Comparison of ENCODE assay signal across 9 cellular contexts in the genomic region with DNA sequence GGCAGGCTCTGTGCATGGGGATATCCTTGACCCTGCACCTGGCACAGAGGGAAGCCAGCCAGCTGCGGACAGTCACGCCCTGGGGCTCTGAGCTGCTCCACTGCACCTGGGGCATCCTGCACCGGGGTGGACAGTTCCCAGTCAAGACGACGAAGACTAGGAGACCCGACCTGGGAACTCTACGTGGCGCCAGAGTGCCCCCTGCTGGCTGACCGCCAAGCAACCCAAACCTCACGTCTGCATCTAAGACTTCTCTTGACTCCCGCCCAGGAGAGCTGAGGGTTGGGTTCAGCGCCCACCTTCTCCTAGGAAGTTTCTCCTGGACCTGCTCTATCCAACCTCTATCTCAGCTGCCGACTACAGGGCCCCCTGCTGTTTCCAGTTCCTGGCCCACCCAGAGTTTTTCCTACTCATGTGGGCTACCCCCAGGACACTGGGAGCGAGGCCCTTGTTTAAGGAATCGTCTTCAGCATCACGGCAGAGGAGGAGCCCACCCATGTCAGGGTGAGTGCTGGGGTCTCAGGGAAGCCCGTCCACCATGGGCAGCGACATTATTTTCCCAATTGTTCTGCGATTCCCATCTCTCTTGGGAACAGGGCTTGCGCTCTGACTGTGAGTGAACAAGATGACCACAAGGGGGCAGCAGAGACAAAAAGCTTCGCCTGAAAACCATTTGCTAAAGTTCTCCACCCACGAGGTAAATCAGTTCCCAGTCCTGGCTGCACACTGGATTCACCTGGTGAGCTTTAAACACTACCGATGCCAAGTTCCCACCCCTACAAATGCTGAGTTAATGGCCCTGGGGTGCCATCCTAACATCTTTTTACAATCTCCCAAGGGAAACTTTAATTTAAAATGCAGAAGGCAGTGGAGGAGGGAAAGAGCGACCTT. TPM values are rescaled to one million over a fixed set of nuclear protein-coding genes. Genes with fewer than 3 reads are reported as not detected.
DNase-seq lines count a peak whose midpoint lies in the region; ATAC-seq and TF ChIP-seq lines count a peak whose summit lies in the region.
"Had no signal": no experiment of that assay in that cellular context is flagged by ENCODE, and none has a peak within 500 bp of the region (broad histone marks: within the 10 kb centered on the region; RNA-seq: fewer than 3 reads in every experiment).

No MANE protein-coding gene starts in this region.

- POLR2A ChIA-PET in naive thymus-derived CD8-positive, alpha-beta T cell (lab: Charles Lee), result interaction anchor here (0.7 kb wide), 1 partner anchor 548 kb away, joined by 4 read pairs; no protein-coding TSS in a partner anchor

- peaks cover 46% of the 10 kb centered on the region for H3K27me3 Mint-ChIP-seq in activated T-cell treated with anti-CD3 and anti-CD28 coated beads, Interleukin-2, amount 50 U/mL, for 24 hours
- H3K27me3 Mint-ChIP-seq in naive thymus-derived CD8-positive, alpha-beta T cell, result peaks cover 22 to 73% (median 39%) of the 10 kb centered on the region in 5 donors

- no peak overlapping the region for H3K27ac Mint-ChIP-seq in activated T-cell treated with anti-CD3 and anti-CD28 coated beads, Interleukin-2, amount 50 U/mL, for 24 hours
- H3K27ac Mint-ChIP-seq in naive thymus-derived CD8-positive, alpha-beta T cell, result no peak overlapping the region

- ATAC-seq in naive thymus-derived CD8-positive, alpha-beta T cell, result peak; percentile 67 to 85
- ATAC-seq in GM19467 (IDR thresholded peaks at IDR 0.05; ENCODE audit: unreplicated experiment), result no peak

- H3K4me3 Mint-ChIP-seq in activated T-cell treated with anti-CD3 and anti-CD28 coated beads, Interleukin-2, amount 50 U/mL, for 24 hours, result no peak overlapping the region
- H3K4me3 Mint-ChIP-seq in naive thymus-derived CD8-positive, alpha-beta T cell, result no peak overlapping the region

- H3K36me3 Mint-ChIP-seq in activated T-cell treated with anti-CD3 and anti-CD28 coated beads, Interleukin-2, amount 50 U/mL, for 24 hours (ENCODE audit: low read depth), result no peaks in the 10 kb centered on the region
- H3K36me3 Mint-ChIP-seq in naive thymus-derived CD8-positive, alpha-beta T cell, result no peaks in the 10 kb centered on the region

- H3K4me1 Mint-ChIP-seq in activated T-cell treated with anti-CD3 and anti-CD28 coated beads, Interleukin-2, amount 50 U/mL, for 24 hours (ENCODE audit: low read depth), result peaks cover 4% of the 10 kb centered on the region
- peaks cover 4 to 18% (median 9%) of the 10 kb centered on the region in 4 donors for H3K4me1 Mint-ChIP-seq in naive thymus-derived CD8-positive, alpha-beta T cell

- peak; percentile 72 for TF ChIP-seq CTCF in GM12874 (IDR thresholded peaks at IDR 0.05; ENCODE audit: insufficient read depth, low read depth, low read length)
- TF ChIP-seq CTCF in fibroblast of mammary gland (conservative IDR thresholded peaks at IDR 0.05; ENCODE audit: control insufficient read depth, insufficient read depth, low read depth, low read length), result peak; percentile 83

- no peak overlapping the region for H3K4me3 ChIP-seq in fibroblast of mammary gland (ENCODE audit: control insufficient read depth, low read depth, low read length)

- H3K9me3 Mint-ChIP-seq in activated T-cell treated with anti-CD3 and anti-CD28 coated beads, Interleukin-2, amount 50 U/mL, for 24 hours, result no peaks in the 10 kb centered on the region
- no peaks in the 10 kb centered on the region for H3K9me3 Mint-ChIP-seq in naive thymus-derived CD8-positive, alpha-beta T cell

- DNase-seq in HuH-7 (ENCODE audit: low spot score) (peak; percentile 82), OCI-M2 (lab: John Stamatoyannopoulos, UW; ENCODE audit: unreplicated experiment) (peak; percentile 46), fibroblast of mammary gland (ENCODE audit: low read depth) (peak; percentile 69)
- DNase-seq in activated T-cell treated with anti-CD3 and anti-CD28 coated beads, Interleukin-2, amount 50 U/mL, for 24 hours, result peak; percentile 71
- peak; percentile 42 to 81 (median 63) for DNase-seq in naive thymus-derived CD8-positive, alpha-beta T cell
- peak; percentile 31 to 75 (median 49) for DNase-seq in stimulated activated naive CD4-positive, alpha-beta T cell (lab: John Stamatoyannopoulos, UW)

RNA-seq across cellular contexts. Expression of a gene that starts 29.3 kb away (rescaled TPM):
- not detected for total RNA-seq in naive thymus-derived CD8-positive, alpha-beta T cell
- not detected for polyA plus RNA-seq in naive thymus-derived CD8-positive, alpha-beta T cell
- total RNA-seq: subcutaneous adipose tissue had no signal

RNA-seq across cellular contexts. Expression of a gene that starts 49.5 kb away (rescaled TPM):
- total RNA-seq in naive thymus-derived CD8-positive, alpha-beta T cell, result 10 to 100 TPM; 17.6 to 18.2 TPM
- 1 to 10 TPM; 8.3 to 9.6 (median 8.4) TPM for polyA plus RNA-seq in naive thymus-derived CD8-positive, alpha-beta T cell

RNA-seq across cellular contexts. Expression of a gene that starts 54.0 kb away (rescaled TPM):
- total RNA-seq in naive thymus-derived CD8-positive, alpha-beta T cell, result not detected
- not detected for polyA plus RNA-seq in naive thymus-derived CD8-positive, alpha-beta T cell
